ENCODE assay signal across 8 cellular contexts in the genomic region with DNA sequence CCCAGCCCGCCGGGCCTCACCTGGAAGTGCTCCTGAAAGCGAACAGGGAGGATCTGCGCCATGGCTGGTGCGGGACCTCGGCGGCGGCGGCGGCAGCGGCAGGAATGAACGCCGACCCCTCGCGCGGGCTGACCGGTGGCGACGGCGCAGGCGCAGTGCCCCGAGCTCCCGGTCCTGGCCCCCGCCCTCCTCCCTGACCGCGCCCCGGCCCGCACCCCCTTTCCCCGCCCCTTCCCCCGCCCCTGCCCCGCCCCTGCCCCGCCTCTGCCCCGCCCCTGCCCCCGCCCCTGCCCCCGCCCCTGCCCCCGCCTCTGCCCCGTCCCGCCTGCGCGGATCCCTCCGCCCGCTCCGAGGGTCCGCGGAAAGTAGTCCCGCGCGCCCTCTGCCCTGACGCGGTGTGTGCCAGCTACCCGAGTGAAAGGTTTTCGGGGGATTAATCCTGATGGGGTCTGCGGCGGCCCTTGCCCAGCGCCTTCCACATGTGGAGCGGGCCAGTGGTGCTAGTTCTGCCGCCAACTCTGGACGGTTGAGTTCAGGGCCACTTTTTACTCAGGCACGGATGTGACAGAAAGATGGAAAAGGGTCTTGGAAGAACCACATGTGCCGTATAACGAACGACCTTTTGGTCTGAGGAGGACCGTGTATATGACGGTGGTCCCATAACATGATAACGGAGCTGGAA. TPM values are rescaled to one million over a fixed set of nuclear protein-coding genes. Genes with fewer than 3 reads are reported as not detected.
DNase-seq lines count a peak whose midpoint lies in the region; ATAC-seq, FAIRE-seq and TF ChIP-seq lines count a peak whose summit lies in the region.

Gene CLTCL1 (minus strand): TSS at position 140 of the 682 bp plus-strand sequence. CDS start 78 bp downstream, at position 62.

- H3K9ac ChIP-seq in kidney (ENCODE audit: low read length in 2 of 2), result peak within 1 kb of the TSS; percentile 71 to 96

- peak within 1 kb of the TSS; percentile 76 to 85 for H3K27ac ChIP-seq in kidney (ENCODE audit: low read depth in 2 of 2, low read length in 2 of 2)

- ATAC-seq in GM21825 (IDR thresholded peaks at IDR 0.05; ENCODE audit: unreplicated experiment) (peak; percentile 51), GM18520 (IDR thresholded peaks at IDR 0.05; ENCODE audit: unreplicated experiment) (no peak)
- peak; percentile 56 to 65 for ATAC-seq in activated CD4-positive, CD25-positive, alpha-beta regulatory T cell treated with anti-CD3 and anti-CD28 coated beads, Interleukin-2, amount 50 U/mL, for 24 hours

- peak within 1 kb of the TSS; percentile 96 to 99 for H3K4me3 ChIP-seq in kidney (ENCODE audit: low read length in 2 of 2)

- no peaks in the 10 kb centered on the region for H3K9me3 ChIP-seq in kidney (ENCODE audit: control insufficient read depth in 1 of 2, low read length in 2 of 2)

- no peak for FAIRE-seq in kidney (lab: Jason Lieb, UNC)

- no peak for TF ChIP-seq CTCF in kidney (IDR thresholded peaks at IDR 0.05; ENCODE audit: borderline replicate concordance, extremely low read depth, insufficient read depth)

- no peaks in the 10 kb centered on the region for H3K36me3 ChIP-seq in kidney (ENCODE audit: control insufficient read depth in 1 of 2, insufficient read depth in 2 of 2, low read length in 2 of 2)

- DNase-seq in COLO829 (ENCODE audit: low spot score) (peak; percentile 93), NCI-H1105 treated with DMSO at 0.1 percent for 48 hours (lab: John Stamatoyannopoulos, UW) (peak; percentile 56), cerebellar cortex (ENCODE audit: low spot score) (peak; percentile 72), kidney (peak; percentile 95)
- DNase-seq in stimulated activated CD4-positive, alpha-beta T cell treated with anti-CD3 and anti-CD28 coated beads, Interleukin-12 subunit alpha, Interleukin-12 subunit beta, amount 100 ng/mL, for 4 hours, result peak; percentile 75

- intact Hi-C loops in kidney (cut with DNase I), result no loop called here

- peaks cover 13 to 14% of the 10 kb centered on the region in 2 donors for H3K4me1 ChIP-seq in kidney (ENCODE audit: control insufficient read depth in 1 of 2, insufficient read depth in 1 of 2, low read depth in 1 of 2, low read length in 2 of 2)

RNA-seq across cellular contexts. Expression of gene CLTCL1, which starts in this region (rescaled TPM):
- 6.3 TPM for total RNA-seq in kidney
- 4.0 TPM for polyA plus RNA-seq in kidney (ENCODE audit: insufficient read depth, low read depth, low replicate concordance)
